In the genomic region with DNA sequence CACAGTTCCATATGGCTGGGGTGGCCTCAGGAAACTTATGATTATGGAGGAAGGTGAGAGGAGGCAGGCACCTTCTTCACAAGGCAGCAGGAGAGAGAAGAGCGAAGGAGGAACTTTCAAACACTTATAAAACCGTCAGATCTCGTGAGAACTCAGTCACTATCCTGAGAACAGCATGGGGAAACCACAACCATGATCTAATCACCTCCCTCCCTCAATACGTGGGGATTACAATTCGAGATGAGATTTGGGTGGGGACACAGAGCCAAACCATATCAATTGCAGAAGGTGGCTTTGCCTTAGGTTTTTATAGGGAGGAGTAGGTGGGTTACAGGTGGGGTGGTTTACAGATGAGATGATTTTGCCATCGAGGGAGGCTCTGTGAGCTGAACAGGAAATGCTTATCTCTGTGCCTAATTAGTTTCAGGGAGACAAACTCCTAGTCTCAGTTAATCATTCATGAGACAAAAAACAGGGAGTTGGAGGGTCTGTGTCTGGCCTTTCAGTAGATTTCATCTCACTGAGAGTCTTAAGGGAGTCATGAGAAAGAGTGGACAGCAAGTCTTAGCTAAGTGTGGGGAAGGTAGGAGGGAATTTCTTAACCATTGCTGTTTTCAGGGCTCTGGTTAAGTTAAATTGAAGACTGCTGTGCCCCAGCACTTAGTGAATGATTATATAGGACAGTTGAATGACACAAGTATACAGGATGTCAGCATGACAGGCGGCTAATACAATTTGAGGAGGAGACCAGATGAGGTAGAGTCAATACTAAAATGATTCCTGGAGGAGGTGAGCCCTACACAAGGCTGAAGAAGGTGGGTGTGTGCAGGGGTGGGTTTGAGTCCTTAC, we compare ENCODE assay signal across 9 cellular contexts. TPM values are rescaled to one million over a fixed set of nuclear protein-coding genes. Genes with fewer than 3 reads are reported as not detected.
DNase-seq lines count a peak whose midpoint lies in the region; ATAC-seq, FAIRE-seq and TF ChIP-seq lines count a peak whose summit lies in the region.
"Had no signal": no experiment of that assay in that cellular context is flagged by ENCODE, and none has a peak within 500 bp of the region (broad histone marks: within the 10 kb centered on the region; RNA-seq: fewer than 3 reads in every experiment).

No MANE protein-coding gene starts in this region.

- H3K9me3 ChIP-seq in A673 (ENCODE audit: low read depth, low read length, poor library complexity, severe bottlenecking) (no peaks in the 10 kb centered on the region), Peyer's patch (no peaks in the 10 kb centered on the region), HepG2 (ENCODE audit: low read length) (no peaks in the 10 kb centered on the region)

- no peak overlapping the region for H2AFZ ChIP-seq in HepG2 (ENCODE audit: low read length)

- no TSS peak for BruUV-seq in A673 (replicated peaks; lab: Mats Ljungman, UMichigan)
- no TSS peak for BruUV-seq in HepG2 (replicated peaks; lab: Mats Ljungman, UMichigan)

- TF ChIP-seq EP300 in HepG2 (IDR thresholded peaks at IDR 0.05; ENCODE audit: low read depth in 2 of 2, low read length in 2 of 2), result no peak
- TF ChIP-seq EP300 in HepG2 (CRISPR knock-in tag; IDR thresholded peaks at IDR 0.05; ENCODE audit: borderline replicate concordance), result no peak

- no peak for TF ChIP-seq POLR2A in Peyer's patch (IDR thresholded peaks at IDR 0.05)
- TF ChIP-seq POLR2A in HepG2 (IDR thresholded peaks at IDR 0.05; ENCODE audit: insufficient read depth in 1 of 2, low read depth in 2 of 2, low read length in 2 of 2), result no peak

- FAIRE-seq in HepG2 (lab: Jason Lieb, UNC), result no peak

- no peaks in the 10 kb centered on the region for H4K20me1 ChIP-seq in HepG2 (ENCODE audit: insufficient read depth, low read length)

- no peaks in the 10 kb centered on the region for H3K79me2 ChIP-seq in HepG2 (ENCODE audit: insufficient read depth, low read length)

- DNase-seq in A673 (ENCODE audit: low spot score) (peak; percentile 42), Peyer's patch (no peak), HepG2 (ENCODE audit: low spot score) (no peak), NCI-H748 (lab: John Stamatoyannopoulos, UW; ENCODE audit: unreplicated experiment) (no peak), MV-4-11 (lab: John Stamatoyannopoulos, UW) (no peak), NCI-H2107 (lab: John Stamatoyannopoulos, UW) (no peak)
- DNase-seq: DMS 273 treated with DMSO at 0.1 percent for 48 hours had no signal

- H3K9ac ChIP-seq in HepG2 (ENCODE audit: insufficient read depth, low read depth, low read length), result no peak overlapping the region

- POLR2A ChIA-PET in A673 (lab: Charles Lee; ENCODE audit: low non-redundant PET) (no interaction called here), HepG2 (lab: Yijun Ruan, JAX) (no interaction called here)

- H3K27me3 ChIP-seq in A673 (replicated peaks; ENCODE audit: insufficient read depth, low read depth, low read length, poor library complexity) (no peaks in the 10 kb centered on the region), Peyer's patch (no peaks in the 10 kb centered on the region), HepG2 (ENCODE audit: control insufficient read depth in 1 of 2, insufficient read depth in 2 of 2, low read length in 2 of 2) (no peaks in the 10 kb centered on the region; a peak in 2 of 5 replicates)

- H3K4me3 ChIP-seq in A673 (ENCODE audit: low read depth, low read length, poor library complexity, severe bottlenecking) (no peak overlapping the region), Peyer's patch (no peak overlapping the region), HepG2 (replicated peaks in 1 of 3; ENCODE audit: insufficient read depth in 1 of 3, low read depth in 2 of 3, low read length in 3 of 3) (no peak overlapping the region)

- intact Hi-C loops in A673 (cut with micrococcal nuclease; ENCODE audit: unreplicated experiment) (no loop called here), HepG2 (cut with micrococcal nuclease; ENCODE audit: unreplicated experiment) (no loop called here)

- WGBS in HepG2 (ENCODE audit: low lambda C conversion rate), result 4% methylated on average over 7 of the region's 7 CpGs

- TF ChIP-seq CTCF in A673 (conservative IDR thresholded peaks at IDR 0.05; ENCODE audit: low read depth, low read length) (no peak), Peyer's patch (IDR thresholded peaks at IDR 0.05) (no peak), HepG2 (CRISPR knock-in tag; IDR thresholded peaks at IDR 0.05) (no peak)

- in situ Hi-C loops in HepG2 (cut with HindIII; ENCODE audit: extremely low pct_ligation_motif_present, low pct_unique_long_range_greater_than_20kb), result no loop called here

- H3K4me1 ChIP-seq in A673 (ENCODE audit: insufficient read depth, low read length, poor library complexity, severe bottlenecking) (peaks cover 34% of the 10 kb centered on the region), Peyer's patch (peaks cover 0 to 21% (median 0%) of the 10 kb centered on the region in 4 donors), HepG2 (ENCODE audit: insufficient read depth, low read length) (peaks cover 8% of the 10 kb centered on the region)

- no peak overlapping the region; the same call in 1 of the 2 replicates for H3K4me2 ChIP-seq in HepG2 (ENCODE audit: low read depth, low read length)

- no peak for TF ChIP-seq RAD21 in HepG2 (CRISPR knock-in tag; IDR thresholded peaks at IDR 0.05)

- no peaks in the 10 kb centered on the region for H3K36me3 ChIP-seq in A673 (ENCODE audit: insufficient read depth, low read length, poor library complexity, severe bottlenecking)
- H3K36me3 ChIP-seq in Peyer's patch, result no peaks in the 10 kb centered on the region
- no peaks in the 10 kb centered on the region for H3K36me3 ChIP-seq in HepG2 (replicated peaks in 1 of 2; ENCODE audit: control insufficient read depth in 1 of 2, insufficient read depth in 2 of 2, low read length in 2 of 2)

- H3K27ac ChIP-seq in A673 (ENCODE audit: low read depth, low read length, poor library complexity, severe bottlenecking) (peak overlapping the region; percentile 60), Peyer's patch (peak overlapping the region; percentile 37 to 77 (median 49)), HepG2 (ENCODE audit: extremely low read length, insufficient read depth, low read length) (no peak overlapping the region)

- ATAC-seq in GM19463 (IDR thresholded peaks at IDR 0.05; ENCODE audit: unreplicated experiment) (peak; percentile 73), HepG2 (peak; percentile 48; the same call in 2 of the 3 replicates), GM19455 (IDR thresholded peaks at IDR 0.05; ENCODE audit: unreplicated experiment) (no peak)

- CTCF ChIA-PET in A673 (lab: Charles Lee) (interaction anchor here (0.6 to 0.9 kb wide), 2 partner anchors 9 to 302 kb away, joined by 3 to 4 read pairs; no protein-coding TSS in a partner anchor), HepG2 (lab: Yijun Ruan, JAX; ENCODE audit: low intra/inter-chr PET ratio, low total read pairs) (no interaction called here)

RNA-seq across cellular contexts. Expression of a gene that starts 47.7 kb away (rescaled TPM):
- total RNA-seq in A673 (2021), result 86.1 and 86.7 TPM in 2 replicates
- 10 to 100 TPM; 34.7 to 66.8 (median 44.4) TPM for total RNA-seq in Peyer's patch
- total RNA-seq in HepG2 (2016; rRNA removed; fragmentation: Illumina TruSeq; extraction: Trizol), result 61.2 and 73.7 TPM in 2 replicates
- 41.5 and 45.6 TPM in 2 replicates for total RNA-seq in HepG2 (2016; cell fraction: cytosol; rRNA removed; fragmentation: Illumina TruSeq; extraction: Trizol; ENCODE audit: low read depth)
- 63.8 and 74.1 TPM in 2 replicates for total RNA-seq in HepG2 (2016; cell fraction: insoluble cytoplasmic fraction; rRNA removed; fragmentation: Illumina TruSeq; extraction: Trizol)
- total RNA-seq in HepG2 (2016; cell fraction: membrane; rRNA removed; fragmentation: Illumina TruSeq; extraction: Trizol), result 40.8 and 43.7 TPM in 2 replicates
- total RNA-seq in HepG2 (2016; cell fraction: nucleus; rRNA removed; fragmentation: Illumina TruSeq; extraction: Trizol), result 42.3 and 46.0 TPM in 2 replicates
- polyA plus RNA-seq in HepG2 (2011; rRNA removed), result 26.0 and 27.6 TPM in 2 replicates
- 10.0 and 18.5 TPM in 2 replicates for polyA plus RNA-seq in HepG2 (2011; cell fraction: cytosol; rRNA removed)
- polyA plus RNA-seq in HepG2 (2011; cell fraction: nucleus; rRNA removed), result 18.8 and 23.9 TPM in 2 replicates
- polyA plus RNA-seq in HepG2 (2012), result 40.3 and 49.4 TPM in 2 replicates
- 39.3 and 49.7 TPM in 2 replicates for polyA plus RNA-seq in HepG2 (2016; cell fraction: cytosol; fragmentation: Illumina TruSeq; extraction: Trizol; ENCODE audit: low read depth)
- 85.1 and 88.1 TPM in 2 replicates for polyA plus RNA-seq in HepG2 (2016; cell fraction: insoluble cytoplasmic fraction; fragmentation: Illumina TruSeq; extraction: Trizol; ENCODE audit: low read depth)
- 42.4 and 46.8 TPM in 2 replicates for polyA plus RNA-seq in HepG2 (2016; cell fraction: membrane; fragmentation: Illumina TruSeq; extraction: Trizol; ENCODE audit: low read depth)
- 79.7 TPM in 2 replicates for polyA plus RNA-seq in HepG2 (2016; cell fraction: nucleus; fragmentation: Illumina TruSeq; extraction: Trizol; ENCODE audit: insufficient read depth, low read depth)
- polyA minus RNA-seq in HepG2 (2011; rRNA and poly(A)+ RNA removed; ENCODE audit: low replicate concordance), result 4.7 and 10.9 TPM in 2 replicates
- polyA minus RNA-seq in HepG2 (2011; cell fraction: cytosol; rRNA and poly(A)+ RNA removed), result 10.6 and 13.9 TPM in 2 replicates
- polyA minus RNA-seq in HepG2 (2011; cell fraction: nucleus; rRNA and poly(A)+ RNA removed), result 60.4 and 61.5 TPM in 2 replicates

RNA-seq across cellular contexts. Expression of a gene that starts 47.9 kb away (rescaled TPM):
- total RNA-seq in A673 (2021) (3.0 and 3.9 TPM in 2 replicates), Peyer's patch (under 1 TPM in 1 of 4 donors, not detected in 3; 0.54 TPM), HepG2 (2016; rRNA removed; fragmentation: Illumina TruSeq; extraction: Trizol) (1.3 and 2.0 TPM in 2 replicates)
- 0.44 and 0.61 TPM in 2 replicates for total RNA-seq in HepG2 (2016; cell fraction: cytosol; rRNA removed; fragmentation: Illumina TruSeq; extraction: Trizol; ENCODE audit: low read depth)
- 1.3 and 1.8 TPM in 2 replicates for total RNA-seq in HepG2 (2016; cell fraction: insoluble cytoplasmic fraction; rRNA removed; fragmentation: Illumina TruSeq; extraction: Trizol)
- total RNA-seq in HepG2 (2016; cell fraction: membrane; rRNA removed; fragmentation: Illumina TruSeq; extraction: Trizol), result 0.83 and 1.2 TPM in 2 replicates
- 1.3 TPM in 2 replicates for total RNA-seq in HepG2 (2016; cell fraction: nucleus; rRNA removed; fragmentation: Illumina TruSeq; extraction: Trizol)
- polyA plus RNA-seq in HepG2 (2011; rRNA removed), result 0.96 and 1.4 TPM in 2 replicates
- polyA plus RNA-seq in HepG2 (2011; cell fraction: cytosol; rRNA removed), result 1.3 and 1.5 TPM in 2 replicates
- 0.90 and 1.0 TPM in 2 replicates for polyA plus RNA-seq in HepG2 (2011; cell fraction: nucleus; rRNA removed)
- polyA plus RNA-seq in HepG2 (2012), result 1.0 and 1.3 TPM in 2 replicates
- 0.07 and 0.12 TPM in 2 replicates for polyA plus RNA-seq in HepG2 (2016; cell fraction: cytosol; fragmentation: Illumina TruSeq; extraction: Trizol; ENCODE audit: low read depth)
- 1.7 and 2.0 TPM in 2 replicates for polyA plus RNA-seq in HepG2 (2016; cell fraction: insoluble cytoplasmic fraction; fragmentation: Illumina TruSeq; extraction: Trizol; ENCODE audit: low read depth)
- polyA plus RNA-seq in HepG2 (2016; cell fraction: membrane; fragmentation: Illumina TruSeq; extraction: Trizol; ENCODE audit: low read depth), result 0.34 and 0.38 TPM in 2 replicates
- polyA plus RNA-seq in HepG2 (2016; cell fraction: nucleus; fragmentation: Illumina TruSeq; extraction: Trizol; ENCODE audit: insufficient read depth, low read depth), result 0.82 and 1.1 TPM in 2 replicates
- polyA minus RNA-seq in HepG2 (2011; rRNA and poly(A)+ RNA removed; ENCODE audit: low replicate concordance), result 1.8 and 3.3 TPM in 2 replicates
- polyA minus RNA-seq in HepG2 (2011; cell fraction: cytosol; rRNA and poly(A)+ RNA removed), result 0.89 and 0.97 TPM in 2 replicates
- polyA minus RNA-seq in HepG2 (2011; cell fraction: nucleus; rRNA and poly(A)+ RNA removed), result 1.5 and 2.3 TPM in 2 replicates
